In the genomic region with DNA sequence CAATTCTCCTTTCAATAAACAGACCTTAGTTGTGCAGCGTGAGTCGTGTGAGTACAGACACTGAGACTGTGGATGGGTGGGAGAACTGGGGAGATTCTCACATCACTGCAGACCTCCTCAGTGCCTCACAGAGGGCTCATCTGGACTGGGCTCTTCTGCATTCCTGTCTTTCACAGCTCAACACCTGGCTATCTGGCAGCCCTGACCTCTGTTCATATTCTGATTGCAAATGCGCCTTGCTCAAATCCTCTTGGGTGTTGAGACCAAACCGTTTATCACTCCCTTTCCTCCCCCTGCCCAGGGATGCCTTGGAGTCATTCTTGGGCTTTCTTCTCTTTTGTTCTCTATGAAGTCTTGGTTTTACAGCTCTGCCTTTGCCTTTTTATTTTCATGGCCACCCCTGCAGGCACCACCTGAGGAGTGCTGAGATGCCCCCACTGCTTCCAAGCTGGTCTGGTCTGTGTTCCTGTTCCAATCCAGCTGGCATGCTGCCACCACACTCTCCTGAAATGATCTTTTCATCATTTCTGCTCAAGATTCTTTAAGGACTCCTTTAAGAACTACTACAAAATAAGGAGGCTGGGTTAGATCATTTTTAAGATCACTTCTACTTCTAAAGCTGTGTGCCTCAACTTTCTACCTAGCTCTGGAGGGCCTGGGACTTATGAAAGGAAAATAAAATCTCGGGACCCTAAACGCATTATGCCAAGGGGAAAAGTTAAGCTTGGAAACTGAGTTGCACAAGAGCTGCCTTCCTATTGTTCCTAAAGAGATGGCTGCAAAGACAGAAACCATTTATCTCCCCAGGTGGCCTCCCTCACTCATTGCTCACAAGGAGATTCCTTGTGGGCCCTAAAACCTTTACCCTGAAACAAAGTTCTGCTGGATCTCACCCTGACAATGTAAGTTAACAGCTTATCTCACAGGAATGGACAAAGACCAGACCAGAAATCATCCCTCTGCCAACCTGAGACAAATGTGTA, we compare ENCODE assay signal across 14 cellular contexts. TPM values are rescaled to one million over a fixed set of nuclear protein-coding genes. Genes with fewer than 3 reads are reported as not detected.
DNase-seq lines count a peak whose midpoint lies in the region; ATAC-seq and TF ChIP-seq lines count a peak whose summit lies in the region.
"Had no signal": no experiment of that assay in that cellular context is flagged by ENCODE, and none has a peak within 500 bp of the region (broad histone marks: within the 10 kb centered on the region; RNA-seq: fewer than 3 reads in every experiment).

No MANE protein-coding gene starts in this region.

- ATAC-seq in T-helper 17 cell (no peak), GM19455 (IDR thresholded peaks at IDR 0.05; ENCODE audit: unreplicated experiment) (no peak), GM21717 (IDR thresholded peaks at IDR 0.05; ENCODE audit: unreplicated experiment) (no peak)

- H3K27ac ChIP-seq in HEK293 (ENCODE audit: extremely low read depth, low read depth, low read length), result no peak overlapping the region
- H3K27ac ChIP-seq in cardiac muscle cell, result peak overlapping the region; percentile 65
- H3K27ac ChIP-seq in muscle layer of colon (ENCODE audit: low read depth, low read length), result peak overlapping the region; percentile 45
- H3K27ac ChIP-seq: suprapubic skin had no signal

- peaks cover 14% of the 10 kb centered on the region for H3K36me3 Mint-ChIP-seq in T-helper 17 cell (ENCODE audit: low read depth)

- DNase-seq in T-helper 17 cell, result no peak
- DNase-seq in cardiac muscle cell (ENCODE audit: low read depth in 1 of 2, low spot score in 1 of 2), result peak in 1 of 2 donors; percentile 29
- DNase-seq in CD1c-positive myeloid dendritic cell (ENCODE audit: extremely low spot score), result no peak
- DNase-seq in HK-2 (ENCODE audit: unreplicated experiment), result no peak
- DNase-seq: activated effector memory CD4-positive, alpha-beta T cell treated with anti-CD3 and anti-CD28 coated beads, Interleukin-2, amount 50 U/mL, for 16 hours; NCI-H524 treated with DMSO at 0.1 percent for 48 hours; stimulated activated CD4-positive, alpha-beta T cell treated with anti-CD3 and anti-CD28 coated beads, Interleukin-1b, Interleukin-23, amount 100 ng/mL, for 48 hours; SW 1271 had no signal

- POLR2A ChIA-PET in HEK293 (lab: Yijun Ruan, JAX), result interaction anchor here (0.6 kb wide), 1 partner anchor 21 kb away, joined by 5 read pairs; no protein-coding TSS in a partner anchor

- H3K4me1 ChIP-seq in HEK293 (ENCODE audit: control insufficient read depth, insufficient read depth, low read length) (peaks cover 13% of the 10 kb centered on the region; the same call in 1 of the 2 replicates), cardiac muscle cell (ENCODE audit: low read depth) (peaks cover 44% of the 10 kb centered on the region), muscle layer of colon (ENCODE audit: insufficient read depth, low read length) (peaks cover 28% of the 10 kb centered on the region)
- H3K4me1 ChIP-seq: suprapubic skin had no signal

- H3K27me3 ChIP-seq in cardiac muscle cell (no peaks in the 10 kb centered on the region), muscle layer of colon (ENCODE audit: control insufficient read depth in 1 of 2, insufficient read depth in 2 of 2, low read length in 2 of 2) (no peaks in the 10 kb centered on the region)
- H3K27me3 ChIP-seq: suprapubic skin had no signal

- no peak overlapping the region for H3K4me3 Mint-ChIP-seq in T-helper 17 cell

- H3K4me1 Mint-ChIP-seq in T-helper 17 cell, result peaks cover 6% of the 10 kb centered on the region

- TF ChIP-seq CTCF in HEK293 (tag by site-specific recombination; IDR thresholded peaks at IDR 0.05) (no peak), cardiac muscle cell (IDR thresholded peaks at IDR 0.05; ENCODE audit: low read depth, low read length) (no peak)

- H3K36me3 ChIP-seq in HEK293 (ENCODE audit: control insufficient read depth in 2 of 2, insufficient read depth in 1 of 2, low read length in 2 of 2) (peaks cover 30 to 60% of the 10 kb centered on the region in 2 experiments), cardiac muscle cell (peaks cover 16% of the 10 kb centered on the region), muscle layer of colon (ENCODE audit: insufficient read depth, low read length) (peaks cover 15% of the 10 kb centered on the region)

- no peaks in the 10 kb centered on the region for H3K27me3 Mint-ChIP-seq in T-helper 17 cell

- H3K9ac ChIP-seq in muscle layer of colon (ENCODE audit: low read length), result no peak overlapping the region

- peak overlapping the region; percentile 53 for H3K27ac Mint-ChIP-seq in T-helper 17 cell

- CTCF ChIA-PET in HEK293 (lab: Yijun Ruan, JAX), result interaction anchor here (0.6 to 2.4 kb wide), 4 partner anchors 7 to 409 kb away, joined by 3 to 18 read pairs (median 4); no protein-coding TSS in a partner anchor

- H3K4me3 ChIP-seq in HEK293 (ENCODE audit: low read depth, low read length) (no peak overlapping the region), cardiac muscle cell (no peak overlapping the region), muscle layer of colon (ENCODE audit: low read depth in 1 of 2, low read length in 2 of 2) (no peak overlapping the region)
- H3K4me3 ChIP-seq: lung, suprapubic skin had no signal

- no peaks in the 10 kb centered on the region for H3K9me3 ChIP-seq in HEK293 (ENCODE audit: control insufficient read depth, insufficient read depth, low read depth, low read length)
- no peaks in the 10 kb centered on the region for H3K9me3 ChIP-seq in T-helper 17 cell (ENCODE audit: control insufficient read depth, low read length, poor library complexity, severe bottlenecking)
- H3K9me3 ChIP-seq in cardiac muscle cell (ENCODE audit: low read depth), result no peaks in the 10 kb centered on the region
- no peaks in the 10 kb centered on the region for H3K9me3 ChIP-seq in muscle layer of colon (ENCODE audit: low read length)
- H3K9me3 ChIP-seq: suprapubic skin had no signal

TF ChIP-seq in HEK293, 187 proteins besides CTCF, POLR2A, EP300 and RAD21:
- peak; percentile 93 for TF ChIP-seq ZIC2 (tag by site-specific recombination; IDR thresholded peaks at IDR 0.05)
- peak; percentile 74 for TF ChIP-seq GLIS1 (tag by site-specific recombination; IDR thresholded peaks at IDR 0.05)
- TF ChIP-seq ZNF529 (tag by site-specific recombination; IDR thresholded peaks at IDR 0.05; ENCODE audit: insufficient replicate concordance), result no peak
- TF ChIP-seq, protein P1, sequence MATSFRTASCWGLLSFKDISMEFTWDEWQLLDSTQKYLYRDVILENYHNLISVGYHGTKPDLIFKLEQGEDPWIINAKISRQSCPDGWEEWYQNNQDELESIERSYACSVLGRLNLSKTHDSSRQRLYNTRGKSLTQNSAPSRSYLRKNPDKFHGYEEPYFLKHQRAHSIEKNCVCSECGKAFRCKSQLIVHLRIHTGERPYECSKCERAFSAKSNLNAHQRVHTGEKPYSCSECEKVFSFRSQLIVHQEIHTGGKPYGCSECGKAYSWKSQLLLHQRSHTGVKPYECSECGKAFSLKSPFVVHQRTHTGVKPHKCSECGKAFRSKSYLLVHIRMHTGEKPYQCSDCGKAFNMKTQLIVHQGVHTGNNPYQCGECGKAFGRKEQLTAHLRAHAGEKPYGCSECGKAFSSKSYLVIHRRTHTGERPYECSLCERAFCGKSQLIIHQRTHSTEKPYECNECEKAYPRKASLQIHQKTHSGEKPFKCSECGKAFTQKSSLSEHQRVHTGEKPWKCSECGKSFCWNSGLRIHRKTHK (tag by site-specific recombination; IDR thresholded peaks at IDR 0.05), result no peak
- no peak for TF ChIP-seq ZNF354C (tag by site-specific recombination; IDR thresholded peaks at IDR 0.05; ENCODE audit: borderline replicate concordance, low read depth)
- TF ChIP-seq, protein P2, sequence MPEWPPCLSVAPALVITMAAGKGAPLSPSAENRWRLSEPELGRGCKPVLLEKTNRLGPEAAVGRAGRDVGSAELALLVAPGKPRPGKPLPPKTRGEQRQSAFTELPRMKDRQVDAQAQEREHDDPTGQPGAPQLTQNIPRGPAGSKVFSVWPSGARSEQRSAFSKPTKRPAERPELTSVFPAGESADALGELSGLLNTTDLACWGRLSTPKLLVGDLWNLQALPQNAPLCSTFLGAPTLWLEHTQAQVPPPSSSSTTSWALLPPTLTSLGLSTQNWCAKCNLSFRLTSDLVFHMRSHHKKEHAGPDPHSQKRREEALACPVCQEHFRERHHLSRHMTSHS (tag by site-specific recombination; IDR thresholded peaks at IDR 0.05), result no peak
- no peak for TF ChIP-seq ZNF169 (tag by site-specific recombination; IDR thresholded peaks at IDR 0.05)
- TF ChIP-seq ZNF239 (tag by site-specific recombination; IDR thresholded peaks at IDR 0.05), result 0 out of 2 replicates have a peak, but pooled peaks have one; percentile 37
- TF ChIP-seq GFI1B (tag by site-specific recombination; IDR thresholded peaks at IDR 0.05), result no peak
- TF ChIP-seq ZNF629 (tag by site-specific recombination; IDR thresholded peaks at IDR 0.05), result no peak
- TF ChIP-seq ZNF366 (tag by site-specific recombination; conservative IDR thresholded peaks at IDR 0.05), result no peak

RNA-seq across cellular contexts. Expression of gene TUBB6, which starts 26.5 kb away (rescaled TPM):
- total RNA-seq in T-helper 17 cell (1 to 10 TPM; 1.5 to 8.0 TPM), cardiac muscle cell (212 and 450 TPM in 2 replicates)
- 185 and 240 TPM in 2 replicates for polyA plus RNA-seq in cardiac muscle cell

RNA-seq across cellular contexts. Expression of gene AFG3L2, which starts 42.5 kb away (rescaled TPM):
- 10 to 100 TPM; 29.6 to 42.1 TPM for total RNA-seq in T-helper 17 cell
- 82.3 and 97.6 TPM in 2 replicates for total RNA-seq in cardiac muscle cell
- polyA plus RNA-seq in cardiac muscle cell, result 83.5 and 92.3 TPM in 2 replicates

Comparison
In these comparisons a context has a peak if more than half of its experiments do, and no peak if none do; other contexts are left out.
1. RNA of gene TUBB6, which starts 26.5 kb away (total RNA-seq): 212 to 450 TPM in cardiac muscle cell; 1.5 to 8.0 TPM in T-helper 17 cell; every median in the first group is over 10 times any median in the second.